8 cellular contexts compared by ENCODE assay signal in genomic region chr14:49946320-49947141, GRCh38. TPM values are rescaled to one million over a fixed set of nuclear protein-coding genes. Genes with fewer than 3 reads are reported as not detected.
DNase-seq lines count a peak whose midpoint lies in the region; ATAC-seq and TF ChIP-seq lines count a peak whose summit lies in the region.

No MANE protein-coding gene starts in this region.

- no peaks in the 10 kb centered on the region for H3K36me3 ChIP-seq in SJCRH30

- peak overlapping the region in 2 of 59 donors; percentile 8 to 10 for H3K4me3 ChIP-seq in dorsolateral prefrontal cortex
- no peak overlapping the region for H3K4me3 ChIP-seq in SJCRH30

- H3K27ac ChIP-seq in dorsolateral prefrontal cortex (peak overlapping the region in 35 of 59 donors; percentile 5 to 73 (median 48)), SJCRH30 (no peak overlapping the region)

- no peaks in the 10 kb centered on the region for H3K4me1 ChIP-seq in SJCRH30

- TF ChIP-seq CTCF in AG09319 (IDR thresholded peaks at IDR 0.05; ENCODE audit: low read depth, low read length) (no peak), dorsolateral prefrontal cortex (IDR thresholded peaks at IDR 0.05 in 54 of 56, conservative IDR thresholded peaks at IDR 0.05 in 2 of 56; ENCODE audit: low read depth in 1 of 56, partially characterized antibody in 56 of 56) (no peak)

- no peaks in the 10 kb centered on the region for H3K9me3 ChIP-seq in SJCRH30 (replicated peaks)

- TF ChIP-seq EP300 in Ishikawa (IDR thresholded peaks at IDR 0.05; ENCODE audit: borderline replicate concordance): peak; percentile 75

- DNase-seq in AG09319 (ENCODE audit: extremely low read depth, low read depth) (peak; percentile 38), T1000 (lab: John Stamatoyannopoulos, UW) (peak; percentile 20), dorsolateral prefrontal cortex (peak in 3 of 10 donors; percentile 32 to 50 (median 40)), renal cortical epithelial cell (ENCODE audit: low read depth) (peak; percentile 81), mesenteric fat pad (ENCODE audit: low spot score) (no peak), SJCRH30 (no peak)

- intact Hi-C loops in dorsolateral prefrontal cortex (cut with DNase I): no loop called here

- no peak for ATAC-seq in GM18868 (IDR thresholded peaks at IDR 0.05; ENCODE audit: unreplicated experiment)

- no peak for TF ChIP-seq RAD21 in Ishikawa (IDR thresholded peaks at IDR 0.05; ENCODE audit: low read depth)

- H3K27me3 ChIP-seq in dorsolateral prefrontal cortex (no peaks in the 10 kb centered on the region), SJCRH30 (no peaks in the 10 kb centered on the region)

TF ChIP-seq in Ishikawa, 13 proteins besides CTCF, POLR2A, EP300 and RAD21:
- TF ChIP-seq YY1 (IDR thresholded peaks at IDR 0.05; ENCODE audit: low read depth) (no peak), TAF1 (IDR thresholded peaks at IDR 0.05; ENCODE audit: low read depth) (no peak), TEAD4 (IDR thresholded peaks at IDR 0.05) (peak; percentile 70), EGR1 (IDR thresholded peaks at IDR 0.05) (no peak), CREB1 (IDR thresholded peaks at IDR 0.05; ENCODE audit: low read depth) (no peak), TCF12 (IDR thresholded peaks at IDR 0.05; ENCODE audit: low read depth) (peak; percentile 75), NFIC (IDR thresholded peaks at IDR 0.05) (peak; percentile 57), CEBPB (IDR thresholded peaks at IDR 0.05) (peak; percentile 25; the same call in 1 of the 2 replicates), ZBTB7A (IDR thresholded peaks at IDR 0.05; ENCODE audit: low read depth) (no peak), FOXM1 (IDR thresholded peaks at IDR 0.05; ENCODE audit: borderline replicate concordance, low read depth) (peak; percentile 62; the same call in 1 of the 2 replicates), USF1 (IDR thresholded peaks at IDR 0.05) (no peak), REST (IDR thresholded peaks at IDR 0.05; ENCODE audit: low read depth) (no peak), MAX (IDR thresholded peaks at IDR 0.05) (0 out of 2 replicates have a peak, but pooled peaks have one; percentile 37)

RNA-seq across cellular contexts. Expression of gene ARF6, which starts 53.6 kb away (rescaled TPM):
- total RNA-seq in dorsolateral prefrontal cortex (10 to 100 TPM; 16.6 to 28.7 (median 22.5) TPM), renal cortical epithelial cell (103 and 113 TPM in 2 replicates), mesenteric fat pad (61.5 TPM)
- total RNA-seq in SJCRH30 (2014; rRNA removed; shearing (Covaris generic)): 32.2 and 35.7 TPM in 2 replicates

Comparison
In these comparisons a context has a peak if more than half of its experiments do, and no peak if none do; other contexts are left out.
1. DNase-seq: peak in AG09319 (single experiment), T1000 (single experiment) and renal cortical epithelial cell (single experiment); none in mesenteric fat pad (single experiment) and SJCRH30 (0 of 2).